Comparison of ENCODE assay signal across 8 cellular contexts in genomic region chr11:396948-397548, GRCh38. TPM values are rescaled to one million over a fixed set of nuclear protein-coding genes. Genes with fewer than 3 reads are reported as not detected.
DNase-seq lines count a peak whose midpoint lies in the region; ATAC-seq and TF ChIP-seq lines count a peak whose summit lies in the region.

No MANE protein-coding gene starts in this region.

- peak overlapping the region; percentile 28 for H3K4me3 ChIP-seq in astrocyte of the spinal cord (ENCODE audit: low read depth, low read length)
- no peak overlapping the region for H3K4me3 ChIP-seq in smooth muscle cell

- no peaks in the 10 kb centered on the region for H3F3A ChIP-seq in smooth muscle cell (ENCODE audit: low read depth)

- no peaks in the 10 kb centered on the region for H3K36me3 ChIP-seq in smooth muscle cell (ENCODE audit: low read depth)

- no peak overlapping the region for H3K4me2 ChIP-seq in smooth muscle cell

- whole genome bisulfite sequencing in smooth muscle cell (ENCODE audit: low lambda C conversion rate): 97% methylated on average over 27 of the region's 43 CpGs

- peaks cover 7% of the 10 kb centered on the region for H4K20me1 ChIP-seq in smooth muscle cell (ENCODE audit: low read depth)

- DNase-seq in COLO829 (ENCODE audit: low spot score) (peak; percentile 47), NCI-H82 treated with DMSO at 0.1 percent for 48 hours (lab: John Stamatoyannopoulos, UW; ENCODE audit: unreplicated experiment) (peak; percentile 36), astrocyte of the spinal cord (ENCODE audit: low read depth, low spot score) (peak; percentile 66), medulla oblongata (ENCODE audit: extremely low spot score) (peak; percentile 28), NCI-H1436 (lab: John Stamatoyannopoulos, UW) (no peak), smooth muscle cell (lab: John Stamatoyannopoulos, UW; ENCODE audit: unreplicated experiment) (no peak), T-helper 9 cell (no peak)

- TF ChIP-seq CTCF in astrocyte of the spinal cord (IDR thresholded peaks at IDR 0.05; ENCODE audit: low read depth, low read length) (peak; percentile 62), smooth muscle cell (IDR thresholded peaks at IDR 0.05; ENCODE audit: borderline replicate concordance, insufficient read depth, poor library complexity, severe bottlenecking) (no peak)

- no peak overlapping the region for H2AFZ ChIP-seq in smooth muscle cell (ENCODE audit: low read depth)

- in situ Hi-C loops in astrocyte of the spinal cord (cut with HindIII; ENCODE audit: low sequenced_read_pairs): no loop called here

- H3K9me3 ChIP-seq in smooth muscle cell (replicated peaks; ENCODE audit: low read depth): no peaks in the 10 kb centered on the region

- no peaks in the 10 kb centered on the region for H3K79me2 ChIP-seq in smooth muscle cell (ENCODE audit: low read depth)

- H3K27ac ChIP-seq in smooth muscle cell (ENCODE audit: low read depth): no peak overlapping the region

- no peak overlapping the region for H3K9ac ChIP-seq in smooth muscle cell (ENCODE audit: low read depth)

- peaks cover 17% of the 10 kb centered on the region for H3K4me1 ChIP-seq in smooth muscle cell (ENCODE audit: low read depth)

- ATAC-seq in GM21381 (IDR thresholded peaks at IDR 0.05; ENCODE audit: unreplicated experiment): peak; percentile 78

- no peaks in the 10 kb centered on the region for H3K27me3 ChIP-seq in smooth muscle cell (ENCODE audit: low read depth)

RNA-seq across cellular contexts. Expression of gene PKP3, which starts 3.0 kb away (rescaled TPM):
- total RNA-seq in smooth muscle cell: 32.0 and 61.2 TPM in 2 replicates
- 24.6 and 69.9 TPM in 2 replicates for polyA plus RNA-seq in smooth muscle cell

RNA-seq across cellular contexts. Expression of gene SIGIRR, which starts 17.8 kb away (rescaled TPM):
- total RNA-seq in smooth muscle cell: 15.3 and 18.3 TPM in 2 replicates
- polyA plus RNA-seq in smooth muscle cell: 26.3 and 29.4 TPM in 2 replicates

RNA-seq across cellular contexts. Expression of gene B4GALNT4, which starts 27.7 kb away (rescaled TPM):
- 21.9 and 48.8 TPM in 2 replicates for total RNA-seq in smooth muscle cell
- 44.9 and 45.8 TPM in 2 replicates for polyA plus RNA-seq in smooth muscle cell

RNA-seq across cellular contexts. Expression of gene ANO9, which starts 44.8 kb away (rescaled TPM):
- total RNA-seq in smooth muscle cell: 0.67 and 1.4 TPM in 2 replicates
- polyA plus RNA-seq in smooth muscle cell: 1.5 and 7.1 TPM in 2 replicates

RNA-seq across cellular contexts. Expression of gene PTDSS2, which starts 53.0 kb away (rescaled TPM):
- total RNA-seq in smooth muscle cell: 15.2 and 20.7 TPM in 2 replicates
- polyA plus RNA-seq in smooth muscle cell: 25.2 and 33.5 TPM in 2 replicates

Comparison
In these comparisons a context has a peak if more than half of its experiments do, and no peak if none do; other contexts are left out.
1. DNase-seq: peak in COLO829 (single experiment), NCI-H82 treated with DMSO at 0.1 percent for 48 hours (single experiment), astrocyte of the spinal cord (single experiment) and medulla oblongata (single experiment); none in NCI-H1436 (single experiment), smooth muscle cell (single experiment) and T-helper 9 cell (single experiment).